ENCODE assay signal across 8 cellular contexts in genomic region chr22:40024201-40025061, GRCh38. TPM values are rescaled to one million over a fixed set of nuclear protein-coding genes. Genes with fewer than 3 reads are reported as not detected.
DNase-seq lines count a peak whose midpoint lies in the region; ATAC-seq and TF ChIP-seq lines count a peak whose summit lies in the region.

No MANE protein-coding gene starts in this region.

- H3K27ac ChIP-seq in liver (ENCODE audit: low read depth in 1 of 2, low read length in 2 of 2), result no peak overlapping the region

- 41% methylated on average over 16 of the region's 16 CpGs for WGBS in liver

- no peak overlapping the region for H3K9ac ChIP-seq in liver (ENCODE audit: low read depth in 1 of 2, low read length in 2 of 2)

- H3K9me3 ChIP-seq in liver (ENCODE audit: control insufficient read depth in 4 of 4, low read length in 3 of 4), result no peaks in the 10 kb centered on the region

- TF ChIP-seq CTCF in liver (IDR thresholded peaks at IDR 0.05; ENCODE audit: low read depth, low read length, missing input control), result peak; percentile 86

- H3K36me3 ChIP-seq in liver (ENCODE audit: control insufficient read depth in 4 of 4, insufficient read depth in 3 of 4, low read depth in 1 of 4, low read length in 3 of 4), result no peaks in the 10 kb centered on the region

- DNase-seq in NCI-H1436 (lab: John Stamatoyannopoulos, UW) (peak; percentile 50), NCI-H1436 treated with DMSO at 0.1 percent for 48 hours (lab: John Stamatoyannopoulos, UW) (no peak), NCI-H2196 treated with DMSO at 0.1 percent for 48 hours (lab: John Stamatoyannopoulos, UW; ENCODE audit: unreplicated experiment) (peak; percentile 74), cerebellar cortex (ENCODE audit: low spot score) (peak; percentile 56)
- peak; percentile 44 for DNase-seq in activated CD4-positive, alpha-beta T cell treated with anti-CD3 and anti-CD28 coated beads for 1 hour
- peak in 2 of 3 donors; percentile 38 to 55 for DNase-seq in stimulated activated CD4-positive, alpha-beta T cell treated with anti-CD3 and anti-CD28 coated beads, TNF-alpha, amount 100 ng/mL, for 48 hours (ENCODE audit: low read depth in 3 of 3)

- ATAC-seq in HG03378 (IDR thresholded peaks at IDR 0.05; ENCODE audit: unreplicated experiment), result no peak

- H3K4me1 ChIP-seq in liver (ENCODE audit: control insufficient read depth in 4 of 4, insufficient read depth in 4 of 4, low read length in 3 of 4), result peaks cover 0 to 4% (median 0%) of the 10 kb centered on the region in 4 donors

- no peak overlapping the region for H3K4me3 ChIP-seq in liver (ENCODE audit: low read depth in 1 of 3, low read length in 3 of 3)

- peak; percentile 93 to 97 for TF ChIP-seq RAD21 in liver (IDR thresholded peaks at IDR 0.05)

- H3K27me3 ChIP-seq in liver (ENCODE audit: control insufficient read depth in 4 of 4, insufficient read depth in 4 of 4, low read length in 3 of 4), result no peaks in the 10 kb centered on the region

TF ChIP-seq in liver, 16 proteins besides CTCF, POLR2A, EP300 and RAD21:
- TF ChIP-seq JUND (IDR thresholded peaks at IDR 0.05), result no peak
- TF ChIP-seq YY1 (IDR thresholded peaks at IDR 0.05), result no peak
- TF ChIP-seq HNF4G (IDR thresholded peaks at IDR 0.05), result no peak
- TF ChIP-seq FOXA2 (IDR thresholded peaks at IDR 0.05), result no peak
- no peak for TF ChIP-seq SP1 (IDR thresholded peaks at IDR 0.05)
- no peak for TF ChIP-seq ATF3 (IDR thresholded peaks at IDR 0.05)
- no peak for TF ChIP-seq REST (IDR thresholded peaks at IDR 0.05)
- no peak for TF ChIP-seq MAX (IDR thresholded peaks at IDR 0.05)
- no peak for TF ChIP-seq EGR1 (IDR thresholded peaks at IDR 0.05; ENCODE audit: low read depth in 2 of 2)
- no peak for TF ChIP-seq GABPA (IDR thresholded peaks at IDR 0.05 in 1 of 2, conservative IDR thresholded peaks at IDR 0.05 in 1 of 2)
- TF ChIP-seq TAF1 (conservative IDR thresholded peaks at IDR 0.05), result no peak
- no peak for TF ChIP-seq RXRA (IDR thresholded peaks at IDR 0.05)
- no peak for TF ChIP-seq FOXA1 (IDR thresholded peaks at IDR 0.05)
- TF ChIP-seq, protein P1, sequence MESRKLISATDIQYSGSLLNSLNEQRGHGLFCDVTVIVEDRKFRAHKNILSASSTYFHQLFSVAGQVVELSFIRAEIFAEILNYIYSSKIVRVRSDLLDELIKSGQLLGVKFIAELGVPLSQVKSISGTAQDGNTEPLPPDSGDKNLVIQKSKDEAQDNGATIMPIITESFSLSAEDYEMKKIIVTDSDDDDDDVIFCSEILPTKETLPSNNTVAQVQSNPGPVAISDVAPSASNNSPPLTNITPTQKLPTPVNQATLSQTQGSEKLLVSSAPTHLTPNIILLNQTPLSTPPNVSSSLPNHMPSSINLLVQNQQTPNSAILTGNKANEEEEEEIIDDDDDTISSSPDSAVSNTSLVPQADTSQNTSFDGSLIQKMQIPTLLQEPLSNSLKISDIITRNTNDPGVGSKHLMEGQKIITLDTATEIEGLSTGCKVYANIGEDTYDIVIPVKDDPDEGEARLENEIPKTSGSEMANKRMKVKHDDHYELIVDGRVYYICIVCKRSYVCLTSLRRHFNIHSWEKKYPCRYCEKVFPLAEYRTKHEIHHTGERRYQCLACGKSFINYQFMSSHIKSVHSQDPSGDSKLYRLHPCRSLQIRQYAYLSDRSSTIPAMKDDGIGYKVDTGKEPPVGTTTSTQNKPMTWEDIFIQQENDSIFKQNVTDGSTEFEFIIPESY (IDR thresholded peaks at IDR 0.05), result no peak
- no peak for TF ChIP-seq NR2F2 (IDR thresholded peaks at IDR 0.05)
TF ChIP-seq in liver: peak in this region for 0.

RNA-seq across cellular contexts. Expression of gene FAM83F, which starts 29.7 kb away (rescaled TPM):
- 1 to 10 TPM; 1.1 to 1.2 TPM for total RNA-seq in liver
- polyA plus RNA-seq in liver, result 1 to 10 TPM in 1 of 2 donors, under 1 TPM in 1; 0.39 to 1.5 TPM
